In the genomic region with DNA sequence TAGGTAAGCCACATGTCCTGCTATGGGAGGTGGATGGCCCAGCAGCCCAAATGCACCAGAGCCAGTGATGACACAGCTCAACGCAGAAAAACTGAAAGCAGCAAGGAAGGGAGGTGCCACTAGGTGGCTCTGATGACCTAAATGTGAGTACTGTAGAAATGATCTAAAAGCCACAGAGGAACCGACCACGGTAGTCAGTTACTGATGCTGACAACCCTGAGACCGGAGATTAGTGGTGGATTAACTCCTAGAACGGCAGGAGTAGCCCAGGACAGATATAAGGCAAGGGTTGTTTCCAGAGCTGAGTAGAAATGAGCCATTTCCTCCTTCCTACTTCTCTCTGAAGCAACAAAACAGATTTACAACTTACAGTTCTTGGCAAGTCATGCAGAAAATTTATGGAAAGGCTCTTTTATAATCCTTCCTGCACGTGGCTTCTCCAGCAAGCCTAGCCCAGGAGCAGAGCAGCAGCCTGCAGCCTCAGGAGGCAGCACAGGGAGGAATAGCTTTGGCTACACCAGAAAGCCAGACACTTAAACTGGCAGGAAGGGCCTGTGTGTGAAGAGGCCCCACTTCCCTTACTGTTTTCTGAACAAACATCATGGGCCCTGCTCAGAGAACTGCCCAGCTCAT, we compare ENCODE assay signal across 8 cellular contexts. TPM values are rescaled to one million over a fixed set of nuclear protein-coding genes. Genes with fewer than 3 reads are reported as not detected.
A peak's percentile ranks its signal among the peaks of the same experiment; 100 is the strongest.
DNase-seq lines count a peak whose midpoint lies in the region; ATAC-seq, FAIRE-seq and TF ChIP-seq lines count a peak whose summit lies in the region.

No MANE protein-coding gene starts in this region.

- peak; percentile 80 for TF ChIP-seq CTCF in GM12875 (IDR thresholded peaks at IDR 0.05; ENCODE audit: borderline replicate concordance, insufficient read depth, low read depth, low read length)
- peak; percentile 90 for TF ChIP-seq CTCF in HepG2 (CRISPR knock-in tag; IDR thresholded peaks at IDR 0.05)

- H3K79me2 ChIP-seq in HepG2 (ENCODE audit: insufficient read depth, low read length) = no peaks in the 10 kb centered on the region

- TF ChIP-seq RAD21 in HepG2 (CRISPR knock-in tag; IDR thresholded peaks at IDR 0.05) = peak; percentile 60

- in situ Hi-C loops in HepG2 (cut with HindIII; ENCODE audit: extremely low pct_ligation_motif_present, low pct_unique_long_range_greater_than_20kb) = loop anchor here (5.0 kb wide), 2 partner anchors 282 to 457 kb away; no protein-coding TSS in a partner anchor

- H3K27me3 ChIP-seq in HepG2 (ENCODE audit: control insufficient read depth in 1 of 2, insufficient read depth in 2 of 2, low read length in 2 of 2) = no peaks in the 10 kb centered on the region

- CTCF ChIA-PET in HepG2 (lab: Yijun Ruan, JAX; ENCODE audit: low intra/inter-chr PET ratio, low total read pairs) = interaction anchor here (0.8 to 1.5 kb wide), 2 partner anchors 281 to 457 kb away, joined by 4 to 5 read pairs; no protein-coding TSS in a partner anchor

- no peak for TF ChIP-seq EP300 in HepG2 (IDR thresholded peaks at IDR 0.05; ENCODE audit: low read depth in 2 of 2, low read length in 2 of 2)
- 0 out of 2 replicates have a peak, but pooled peaks have one; percentile 8 for TF ChIP-seq EP300 in HepG2 (CRISPR knock-in tag; IDR thresholded peaks at IDR 0.05; ENCODE audit: borderline replicate concordance)

- H4K20me1 ChIP-seq in HepG2 (ENCODE audit: insufficient read depth, low read length) = no peaks in the 10 kb centered on the region

- H3K4me1 ChIP-seq in HepG2 (ENCODE audit: insufficient read depth, low read length) = peaks cover 21% of the 10 kb centered on the region

- no peaks in the 10 kb centered on the region for H3K9me3 ChIP-seq in HepG2 (ENCODE audit: low read length)

- H3K36me3 ChIP-seq in HepG2 (replicated peaks in 1 of 2; ENCODE audit: control insufficient read depth in 1 of 2, insufficient read depth in 2 of 2, low read length in 2 of 2) = peaks cover 2 to 28% of the 10 kb centered on the region in 2 experiments; a peak in 4 of 5 replicates

- no peak overlapping the region; the same call in 1 of the 2 replicates for H3K9ac ChIP-seq in HepG2 (ENCODE audit: insufficient read depth, low read depth, low read length)

- TF ChIP-seq POLR2A in HepG2 (IDR thresholded peaks at IDR 0.05; ENCODE audit: insufficient read depth in 1 of 2, low read depth in 2 of 2, low read length in 2 of 2) = no peak

- H2AFZ ChIP-seq in HepG2 (ENCODE audit: low read length) = no peak overlapping the region

- DNase-seq in NCI-H460 (ENCODE audit: extremely low read depth, low read depth) (peak; percentile 75), HepG2 (ENCODE audit: low spot score) (peak; percentile 77)
- DNase-seq in activated CD4-positive, CD25-positive, alpha-beta regulatory T cell treated with anti-CD3 and anti-CD28 coated beads, Interleukin-2, amount 50 U/mL, for 72 hours = peak; percentile 64
- DNase-seq in stimulated activated CD4-positive, alpha-beta T cell treated with anti-CD3 and anti-CD28 coated beads, Interleukin-2, amount 100 ng/mL, for 4 hours (ENCODE audit: low read depth) = peak; percentile 63

- H3K4me2 ChIP-seq in HepG2 (ENCODE audit: low read depth, low read length) = peak overlapping the region; percentile 66

- ATAC-seq in HG03097 (IDR thresholded peaks at IDR 0.05; ENCODE audit: low FRiP score, unreplicated experiment) (peak; percentile 44), HepG2 (peak; percentile 94), GM21786 (IDR thresholded peaks at IDR 0.05; ENCODE audit: unreplicated experiment) (no peak)

- peak; percentile 97 for FAIRE-seq in HepG2 (lab: Jason Lieb, UNC)

- intact Hi-C loops in HepG2 (cut with micrococcal nuclease; ENCODE audit: unreplicated experiment) = loop anchor here (1.0 to 5.0 kb wide), 3 partner anchors 281 to 457 kb away; no protein-coding TSS in a partner anchor

- no peak overlapping the region for H3K4me3 ChIP-seq in GM12875 (ENCODE audit: low read depth, low read length)
- no peak overlapping the region for H3K4me3 ChIP-seq in HepG2 (replicated peaks in 1 of 3; ENCODE audit: insufficient read depth in 1 of 3, low read depth in 2 of 3, low read length in 3 of 3)

- peak overlapping the region; percentile 94 for H3K27ac ChIP-seq in cingulate gyrus (ENCODE audit: low read depth, low read length)
- H3K27ac ChIP-seq in HepG2 (ENCODE audit: extremely low read length, insufficient read depth, low read length) = peak overlapping the region; percentile 27

- no TSS peak for BruUV-seq in HepG2 (replicated peaks; lab: Mats Ljungman, UMichigan)

- POLR2A ChIA-PET in HepG2 (lab: Yijun Ruan, JAX) = interaction anchor here (1.0 to 2.8 kb wide), 6 partner anchors 10 to 483 kb away, joined by 3 to 27 read pairs (median 5); a partner anchor contains a TSS

- WGBS in HepG2 (ENCODE audit: low lambda C conversion rate) = 3% methylated on average over 6 of the region's 6 CpGs

TF ChIP-seq in HepG2, 621 proteins besides CTCF, POLR2A, EP300 and RAD21 (continues in another document):
- TF ChIP-seq, protein P1, sequence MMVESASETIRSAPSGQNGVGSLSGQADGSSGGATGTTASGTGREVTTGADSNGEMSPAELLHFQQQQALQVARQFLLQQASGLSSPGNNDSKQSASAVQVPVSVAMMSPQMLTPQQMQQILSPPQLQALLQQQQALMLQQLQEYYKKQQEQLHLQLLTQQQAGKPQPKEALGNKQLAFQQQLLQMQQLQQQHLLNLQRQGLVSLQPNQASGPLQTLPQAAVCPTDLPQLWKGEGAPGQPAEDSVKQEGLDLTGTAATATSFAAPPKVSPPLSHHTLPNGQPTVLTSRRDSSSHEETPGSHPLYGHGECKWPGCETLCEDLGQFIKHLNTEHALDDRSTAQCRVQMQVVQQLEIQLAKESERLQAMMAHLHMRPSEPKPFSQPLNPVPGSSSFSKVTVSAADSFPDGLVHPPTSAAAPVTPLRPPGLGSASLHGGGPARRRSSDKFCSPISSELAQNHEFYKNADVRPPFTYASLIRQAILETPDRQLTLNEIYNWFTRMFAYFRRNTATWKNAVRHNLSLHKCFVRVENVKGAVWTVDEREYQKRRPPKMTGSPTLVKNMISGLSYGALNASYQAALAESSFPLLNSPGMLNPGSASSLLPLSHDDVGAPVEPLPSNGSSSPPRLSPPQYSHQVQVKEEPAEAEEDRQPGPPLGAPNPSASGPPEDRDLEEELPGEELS (CRISPR knock-in tag; IDR thresholded peaks at IDR 0.05) = 0 out of 2 replicates have a peak, but pooled peaks have one; percentile 22

RNA-seq across cellular contexts. Expression of a gene that starts 13.1 kb away (rescaled TPM):
- total RNA-seq in NCI-H460 (2014; rRNA removed; shearing (Covaris generic)) = not detected in 2 replicates
- polyA plus RNA-seq in NCI-H460 (2014; cell fraction: nucleus; rRNA removed) = not detected in 2 replicates
- total RNA-seq in HepG2 (2016; rRNA removed; fragmentation: Illumina TruSeq; extraction: Trizol) = 0.20 and 0.33 TPM in 2 replicates
- total RNA-seq in HepG2 (2016; cell fraction: cytosol; rRNA removed; fragmentation: Illumina TruSeq; extraction: Trizol; ENCODE audit: low read depth) = 0.44 and 0.71 TPM in 2 replicates
- 0.19 and 0.50 TPM in 2 replicates for total RNA-seq in HepG2 (2016; cell fraction: insoluble cytoplasmic fraction; rRNA removed; fragmentation: Illumina TruSeq; extraction: Trizol)
- total RNA-seq in HepG2 (2016; cell fraction: membrane; rRNA removed; fragmentation: Illumina TruSeq; extraction: Trizol) = 0.52 and 0.59 TPM in 2 replicates
- 0.47 and 1.1 TPM in 2 replicates for total RNA-seq in HepG2 (2016; cell fraction: nucleus; rRNA removed; fragmentation: Illumina TruSeq; extraction: Trizol)
- 0.09 and 0.15 TPM in 2 replicates for polyA plus RNA-seq in HepG2 (2011; rRNA removed)
- 0.18 and 0.27 TPM in 2 replicates for polyA plus RNA-seq in HepG2 (2011; cell fraction: cytosol; rRNA removed)
- polyA plus RNA-seq in HepG2 (2011; cell fraction: nucleus; rRNA removed) = 0.43 and 0.68 TPM in 2 replicates
- polyA plus RNA-seq in HepG2 (2012) = 0.17 and 0.48 TPM in 2 replicates
- 0.26 and 0.31 TPM in 2 replicates for polyA plus RNA-seq in HepG2 (2016; cell fraction: cytosol; fragmentation: Illumina TruSeq; extraction: Trizol; ENCODE audit: low read depth)
- polyA plus RNA-seq in HepG2 (2016; cell fraction: insoluble cytoplasmic fraction; fragmentation: Illumina TruSeq; extraction: Trizol; ENCODE audit: low read depth) = 0.45 and 0.47 TPM in 2 replicates
- 0.47 and 0.55 TPM in 2 replicates for polyA plus RNA-seq in HepG2 (2016; cell fraction: membrane; fragmentation: Illumina TruSeq; extraction: Trizol; ENCODE audit: low read depth)
- polyA plus RNA-seq in HepG2 (2016; cell fraction: nucleus; fragmentation: Illumina TruSeq; extraction: Trizol; ENCODE audit: insufficient read depth, low read depth) = 0.40 and 1.6 TPM in 2 replicates
- 0.54 and 0.63 TPM in 2 replicates for polyA minus RNA-seq in HepG2 (2011; rRNA and poly(A)+ RNA removed; ENCODE audit: low replicate concordance)
- not detected in 2 replicates for polyA minus RNA-seq in HepG2 (2011; cell fraction: cytosol; rRNA and poly(A)+ RNA removed)
- polyA minus RNA-seq in HepG2 (2011; cell fraction: nucleus; rRNA and poly(A)+ RNA removed) = 0.99 and 1.2 TPM in 2 replicates
